Comparison of ENCODE assay signal across 8 cellular contexts in the genomic region with DNA sequence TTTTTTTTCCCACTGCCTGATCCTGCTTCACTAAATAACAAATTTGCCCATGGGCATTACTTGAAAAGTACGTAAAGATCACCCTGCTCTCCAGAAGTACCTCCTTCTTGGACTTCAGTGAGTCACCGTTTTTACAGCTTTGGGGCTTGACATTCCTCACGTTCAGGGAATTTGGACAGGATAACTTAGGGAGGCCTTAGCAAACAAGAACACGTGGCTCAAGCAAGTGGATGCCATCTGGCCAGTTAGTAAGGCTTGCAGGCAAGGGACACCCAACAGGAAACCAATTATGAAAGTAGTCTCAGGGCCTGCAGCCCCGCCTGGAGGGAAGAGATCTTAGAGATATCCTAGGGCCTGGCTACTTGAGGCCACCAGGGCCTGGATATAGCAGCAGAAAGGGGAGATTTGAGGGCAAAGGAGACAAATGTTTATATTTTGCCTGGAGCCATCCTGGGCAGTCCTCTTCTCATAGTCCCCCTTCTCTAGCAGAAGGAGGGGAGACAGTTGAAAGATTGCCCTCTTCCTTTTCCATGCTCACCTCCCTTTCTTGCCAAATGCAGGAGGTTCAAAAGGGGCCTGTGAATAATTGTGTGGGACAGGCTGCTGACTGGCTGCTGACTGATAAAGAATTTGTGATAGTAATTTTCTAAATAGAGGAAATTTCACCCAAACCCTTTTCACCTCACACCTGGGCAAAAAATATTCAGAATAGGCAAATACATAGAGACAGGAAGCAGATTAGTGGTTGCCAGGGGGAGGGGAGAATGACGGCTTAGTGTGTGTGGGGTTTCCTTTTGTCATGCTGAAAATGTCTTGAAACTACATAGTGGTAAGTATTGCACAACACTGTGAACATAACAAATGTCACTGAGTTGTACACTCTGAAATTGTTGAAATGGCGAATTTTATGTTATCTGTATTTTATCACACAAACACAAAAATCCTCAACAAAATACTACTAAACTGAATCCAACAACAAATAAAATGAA.
A peak's percentile ranks its signal among the peaks of the same experiment; 100 is the strongest.
DNase-seq lines count a peak whose midpoint lies in the region; ATAC-seq and TF ChIP-seq lines count a peak whose summit lies in the region.

No MANE protein-coding gene starts in this region.

- no peak for DNase-seq in activated CD4-positive, CD25-positive, alpha-beta regulatory T cell treated with anti-CD3 and anti-CD28 coated beads, Interleukin-2, amount 50 U/mL, for 72 hours
- DNase-seq in RKO (ENCODE audit: low spot score) (peak; percentile 67), endothelial cell (ENCODE audit: low spot score) (no peak), sciatic nerve (ENCODE audit: low spot score) (no peak), ascending aorta (ENCODE audit: low spot score in 2 of 2) (no peak), NCI-H187 treated with DMSO at 0.1 percent for 48 hours (lab: John Stamatoyannopoulos, UW) (no peak)

- H3K9me3 ChIP-seq in ascending aorta, result no peaks in the 10 kb centered on the region

- no peak overlapping the region for H3K4me3 Mint-ChIP-seq in endothelial cell (ENCODE audit: unreplicated experiment)

- no peaks in the 10 kb centered on the region for H3K36me3 Mint-ChIP-seq in endothelial cell (ENCODE audit: low read depth, unreplicated experiment)

- H3K4me1 Mint-ChIP-seq in endothelial cell (ENCODE audit: unreplicated experiment), result peaks cover 3% of the 10 kb centered on the region

- intact Hi-C loops in sciatic nerve (cut with DNase I) (loop anchor here (5.0 kb wide), 1 partner anchor 959 kb away; no protein-coding TSS in a partner anchor), ascending aorta (cut with DNase I) (no loop called here)

- no peak for TF ChIP-seq CTCF in endothelial cell (IDR thresholded peaks at IDR 0.05; ENCODE audit: unreplicated experiment)
- TF ChIP-seq CTCF in ascending aorta (IDR thresholded peaks at IDR 0.05), result no peak

- ATAC-seq in activated CD4-positive, CD25-positive, alpha-beta regulatory T cell treated with anti-CD3 and anti-CD28 coated beads, Interleukin-2, amount 50 U/mL, for 24 hours, result peak; percentile 65 to 76
- ATAC-seq in HG02885 (IDR thresholded peaks at IDR 0.05; ENCODE audit: poor library complexity, unreplicated experiment), result peak; percentile 72
- peak; percentile 88 for ATAC-seq in sciatic nerve

- no peaks in the 10 kb centered on the region for H3K36me3 ChIP-seq in ascending aorta

- H3K4me1 ChIP-seq in ascending aorta, result no peaks in the 10 kb centered on the region

- H3K9me3 Mint-ChIP-seq in endothelial cell (ENCODE audit: unreplicated experiment), result no peaks in the 10 kb centered on the region

- no peak overlapping the region for H3K4me3 ChIP-seq in ascending aorta

- H3K27me3 ChIP-seq in ascending aorta, result no peaks in the 10 kb centered on the region

- H3K27me3 Mint-ChIP-seq in endothelial cell (ENCODE audit: unreplicated experiment), result no peaks in the 10 kb centered on the region

- H3K27ac ChIP-seq in ascending aorta, result no peak overlapping the region

- peak overlapping the region; percentile 3 for H3K27ac Mint-ChIP-seq in endothelial cell (ENCODE audit: unreplicated experiment)
